In genomic region chr12:56120158-56120846, GRCh38 we compare ENCODE assay signal across 9 cellular contexts. TPM values are rescaled to one million over a fixed set of nuclear protein-coding genes. Genes with fewer than 3 reads are reported as not detected.
DNase-seq lines count a peak whose midpoint lies in the region; ATAC-seq, FAIRE-seq and TF ChIP-seq lines count a peak whose summit lies in the region.
"Had no signal": no experiment of that assay in that cellular context is flagged by ENCODE, and none has a peak within 500 bp of the region (broad histone marks: within the 10 kb centered on the region; RNA-seq: fewer than 3 reads in every experiment).

No MANE protein-coding gene starts in this region.

- H3K27ac Mint-ChIP-seq in neural crest cell (ENCODE audit: unreplicated experiment): no peak overlapping the region
- no peak overlapping the region for H3K27ac Mint-ChIP-seq in activated CD4-positive, alpha-beta memory T cell treated with anti-CD3 and anti-CD28 coated beads, Interleukin-2, amount 10 ng/mL, durations not matched to agents 7 days and 5 days

- no peak for ATAC-seq in A549
- ATAC-seq in GM19395 (IDR thresholded peaks at IDR 0.05; ENCODE audit: unreplicated experiment): no peak

- peaks cover 16% of the 10 kb centered on the region for H3K4me1 ChIP-seq in A549

- H3K4me2 ChIP-seq in A549: peak overlapping the region; percentile 95

- 92% methylated on average over 17 of the region's 17 CpGs for WGBS in A549 (ENCODE audit: missing lambda C conversion rate)

- peaks cover 27% of the 10 kb centered on the region for H3K4me1 Mint-ChIP-seq in neural crest cell
- H3K4me1 Mint-ChIP-seq in activated CD4-positive, alpha-beta memory T cell treated with anti-CD3 and anti-CD28 coated beads, Interleukin-2, amount 10 ng/mL, durations not matched to agents 7 days and 5 days: peaks cover 47% of the 10 kb centered on the region

- no peaks in the 10 kb centered on the region for H3K9me3 Mint-ChIP-seq in neural crest cell
- no peaks in the 10 kb centered on the region for H3K9me3 Mint-ChIP-seq in activated CD4-positive, alpha-beta memory T cell treated with anti-CD3 and anti-CD28 coated beads, Interleukin-2, amount 10 ng/mL, durations not matched to agents 7 days and 5 days

- TF ChIP-seq CTCF in A549 (IDR thresholded peaks at IDR 0.05) (no peak), neural crest cell (conservative IDR thresholded peaks at IDR 0.05) (no peak)

- H3K27me3 Mint-ChIP-seq in neural crest cell (ENCODE audit: low read depth): peaks cover 11% of the 10 kb centered on the region
- no peaks in the 10 kb centered on the region for H3K27me3 Mint-ChIP-seq in activated CD4-positive, alpha-beta memory T cell treated with anti-CD3 and anti-CD28 coated beads, Interleukin-2, amount 10 ng/mL, durations not matched to agents 7 days and 5 days

- H3K27ac ChIP-seq in A549: peak overlapping the region; percentile 58 to 91; a peak in 4 of 6 replicates

- POLR2A ChIA-PET in A549 (lab: Yijun Ruan, JAX): interaction anchor here (3.4 to 5.5 kb wide), 3 partner anchors 8 to 69 kb away, joined by 36 to 77 read pairs (median 40); partner anchors contain the start of genes ESYT1, PA2G4 and SMARCC2
- POLR2A ChIA-PET in activated CD4-positive, alpha-beta memory T cell treated with anti-CD3 and anti-CD28 coated beads, Interleukin-2, amount 10 ng/mL, durations not matched to agents 7 days and 5 days (lab: Charles Lee): interaction anchor here (1.1 to 6.3 kb wide), 7 partner anchors 15 to 329 kb away, joined by 3 to 226 read pairs (median 39); partner anchors contain the start of genes MYL6, PA2G4, RNF41 and SMARCC2

- no peaks in the 10 kb centered on the region for H3K9me3 ChIP-seq in A549

- TF ChIP-seq EP300 in A549 (IDR thresholded peaks at IDR 0.05): no peak

- no peak for TF ChIP-seq POLR2A in A549 (IDR thresholded peaks at IDR 0.05; ENCODE audit: low read length)

- H3K36me3 Mint-ChIP-seq in neural crest cell (ENCODE audit: low read depth): peaks cover 10% of the 10 kb centered on the region
- peaks cover 36% of the 10 kb centered on the region for H3K36me3 Mint-ChIP-seq in activated CD4-positive, alpha-beta memory T cell treated with anti-CD3 and anti-CD28 coated beads, Interleukin-2, amount 10 ng/mL, durations not matched to agents 7 days and 5 days (ENCODE audit: low read depth)

- H3K4me3 ChIP-seq in A549: no peak overlapping the region

- CTCF ChIA-PET in A549 (lab: Yijun Ruan, JAX): interaction anchor here (0.5 to 15.7 kb wide), 37 partner anchors 7 to 381 kb away, joined by 3 to 204 read pairs (median 4); partner anchors contain the start of genes ANKRD52, COQ10A, ERBB3 and ESYT1
- CTCF ChIA-PET in activated CD4-positive, alpha-beta memory T cell treated with anti-CD3 and anti-CD28 coated beads, Interleukin-2, amount 10 ng/mL, durations not matched to agents 7 days and 5 days (lab: Charles Lee): interaction anchor here (0.6 to 15.1 kb wide), 13 partner anchors 7 to 372 kb away, joined by 3 to 271 read pairs (median 18); partner anchors contain the start of genes ERBB3, ESYT1, MYL6 and PA2G4

- TF ChIP-seq RAD21 in A549 (conservative IDR thresholded peaks at IDR 0.05 in 1 of 2, IDR thresholded peaks at IDR 0.05 in 1 of 2): no peak

- peak overlapping the region; percentile 52 for H3K4me3 Mint-ChIP-seq in neural crest cell
- H3K4me3 Mint-ChIP-seq in activated CD4-positive, alpha-beta memory T cell treated with anti-CD3 and anti-CD28 coated beads, Interleukin-2, amount 10 ng/mL, durations not matched to agents 7 days and 5 days: no peak overlapping the region

- DNase-seq in A549 (ENCODE audit: low read depth in 1 of 2, low spot score in 1 of 2): no peak
- peak; percentile 70 for DNase-seq in LHCN-M2 (ENCODE audit: low read depth)
- peak; percentile 23 for DNase-seq in dermis blood vessel endothelial cell
- no peak for DNase-seq in neural crest cell (ENCODE audit: low read depth, low spot score)
- DNase-seq in SHP77 (lab: John Stamatoyannopoulos, UW): no peak
- DNase-seq in mucosa of gallbladder (ENCODE audit: low spot score): no peak
- no peak for DNase-seq in activated CD4-positive, alpha-beta memory T cell treated with anti-CD3 and anti-CD28 coated beads, Interleukin-2, amount 10 ng/mL, durations not matched to agents 7 days and 5 days

- FAIRE-seq in A549 (lab: Jason Lieb, UNC): no peak
- FAIRE-seq: H54 had no signal

TF ChIP-seq in A549, 52 proteins besides CTCF, POLR2A, EP300 and RAD21:
- TF ChIP-seq EHF (CRISPR knock-in tag; IDR thresholded peaks at IDR 0.05): no peak
- TF ChIP-seq TFCP2L1 (CRISPR knock-in tag; IDR thresholded peaks at IDR 0.05): no peak
- no peak for TF ChIP-seq ZNF302 (CRISPR knock-in tag; IDR thresholded peaks at IDR 0.05)
- TF ChIP-seq HOXB13 (CRISPR knock-in tag; IDR thresholded peaks at IDR 0.05; ENCODE audit: low read depth): no peak
- no peak for TF ChIP-seq CHD4 (IDR thresholded peaks at IDR 0.05; ENCODE audit: borderline replicate concordance)
- TF ChIP-seq ESRRA (IDR thresholded peaks at IDR 0.05; ENCODE audit: borderline replicate concordance, low read length): no peak
- no peak for TF ChIP-seq ZC3H11A (IDR thresholded peaks at IDR 0.05)

RNA-seq across cellular contexts. Expression of gene ZC3H10, which starts 2.2 kb away (rescaled TPM):
- polyA plus RNA-seq in A549 (2011; rRNA removed) (2.1 and 2.7 TPM in 2 replicates), A549 (2017; fragmentation: RNase III; extraction: RNeasy Plus Mini Kit Qiagen cat#74134 plus additional on column Dnase treatment) (2.3 to 3.2 TPM (median 2.7 TPM) in 3 replicates)
- 1.0 and 1.1 TPM in 2 replicates for polyA plus RNA-seq in A549 (2012; cell fraction: cytosol; rRNA removed)
- 1.5 and 1.9 TPM in 2 replicates for polyA plus RNA-seq in A549 (2012; cell fraction: nucleus; rRNA removed)
- polyA minus RNA-seq in A549 (2011; rRNA and poly(A)+ RNA removed): 11.1 TPM in 2 replicates
- total RNA-seq in LHCN-M2 (2014; rRNA removed) (3.6 and 3.8 TPM in 2 replicates), dermis blood vessel endothelial cell (4.7 and 5.6 TPM in 2 replicates), neural crest cell (19.1 and 19.3 TPM in 2 replicates), mucosa of gallbladder (5.4 TPM)
- polyA plus RNA-seq in LHCN-M2 (2012): 3.3 TPM
- 10 to 100 TPM in 1 of 2 experiments, 1 to 10 TPM in 1; 8.0 to 10.3 TPM for total RNA-seq in activated CD4-positive, alpha-beta memory T cell treated with anti-CD3 and anti-CD28 coated beads, Interleukin-2, amount 10 ng/mL, durations not matched to agents 7 days and 5 days

RNA-seq across cellular contexts. Expression of gene RPL41, which starts 3.9 kb away (rescaled TPM):
- polyA plus RNA-seq in A549 (2011; rRNA removed): 9,351 and 11,089 TPM in 2 replicates
- polyA plus RNA-seq in A549 (2012; cell fraction: cytosol; rRNA removed): 8,653 and 13,364 TPM in 2 replicates
- 1,885 and 3,723 TPM in 2 replicates for polyA plus RNA-seq in A549 (2012; cell fraction: nucleus; rRNA removed)
- polyA plus RNA-seq in A549 (2017; fragmentation: RNase III; extraction: RNeasy Plus Mini Kit Qiagen cat#74134 plus additional on column Dnase treatment): 8,804 to 9,815 TPM (median 8,860 TPM) in 3 replicates
- polyA minus RNA-seq in A549 (2011; rRNA and poly(A)+ RNA removed): 1,480 and 1,855 TPM in 2 replicates
- 1,853 and 1,922 TPM in 2 replicates for total RNA-seq in LHCN-M2 (2014; rRNA removed)
- polyA plus RNA-seq in LHCN-M2 (2012): 8,168 TPM
- total RNA-seq in dermis blood vessel endothelial cell: 2,567 and 3,056 TPM in 2 replicates
- 4,478 and 4,582 TPM in 2 replicates for total RNA-seq in neural crest cell
- 2,534 TPM for total RNA-seq in mucosa of gallbladder
- 1,000 to 10,000 TPM; 3,981 to 4,002 TPM for total RNA-seq in activated CD4-positive, alpha-beta memory T cell treated with anti-CD3 and anti-CD28 coated beads, Interleukin-2, amount 10 ng/mL, durations not matched to agents 7 days and 5 days

RNA-seq across cellular contexts. Expression of gene ESYT1, which starts 7.8 kb away (rescaled TPM):
- polyA plus RNA-seq in A549 (2011; rRNA removed): 72.4 and 91.6 TPM in 2 replicates
- 54.6 and 74.3 TPM in 2 replicates for polyA plus RNA-seq in A549 (2012; cell fraction: cytosol; rRNA removed)
- polyA plus RNA-seq in A549 (2012; cell fraction: nucleus; rRNA removed): 246 and 261 TPM in 2 replicates
- polyA plus RNA-seq in A549 (2017; fragmentation: RNase III; extraction: RNeasy Plus Mini Kit Qiagen cat#74134 plus additional on column Dnase treatment): 51.4 to 54.2 TPM (median 51.6 TPM) in 3 replicates
- polyA minus RNA-seq in A549 (2011; rRNA and poly(A)+ RNA removed): 190 and 196 TPM in 2 replicates
- total RNA-seq in LHCN-M2 (2014; rRNA removed): 169 and 173 TPM in 2 replicates
- polyA plus RNA-seq in LHCN-M2 (2012): 94.6 TPM
- total RNA-seq in dermis blood vessel endothelial cell: 400 and 456 TPM in 2 replicates
- 118 and 121 TPM in 2 replicates for total RNA-seq in neural crest cell
- 111 TPM for total RNA-seq in mucosa of gallbladder
- 100 to 1,000 TPM; 266 to 279 TPM for total RNA-seq in activated CD4-positive, alpha-beta memory T cell treated with anti-CD3 and anti-CD28 coated beads, Interleukin-2, amount 10 ng/mL, durations not matched to agents 7 days and 5 days

RNA-seq across cellular contexts. Expression of gene PA2G4, which starts 15.9 kb away (rescaled TPM):
- polyA plus RNA-seq in A549 (2011; rRNA removed) (452 and 717 TPM in 2 replicates), A549 (2017; fragmentation: RNase III; extraction: RNeasy Plus Mini Kit Qiagen cat#74134 plus additional on column Dnase treatment) (405 to 477 TPM (median 415 TPM) in 3 replicates)
- 327 and 400 TPM in 2 replicates for polyA plus RNA-seq in A549 (2012; cell fraction: cytosol; rRNA removed)
- 218 and 244 TPM in 2 replicates for polyA plus RNA-seq in A549 (2012; cell fraction: nucleus; rRNA removed)
- 145 TPM in 2 replicates for polyA minus RNA-seq in A549 (2011; rRNA and poly(A)+ RNA removed)
- total RNA-seq in LHCN-M2 (2014; rRNA removed) (247 and 307 TPM in 2 replicates), dermis blood vessel endothelial cell (106 and 276 TPM in 2 replicates), neural crest cell (201 and 213 TPM in 2 replicates), mucosa of gallbladder (64.9 TPM)
- 139 TPM for polyA plus RNA-seq in LHCN-M2 (2012)
- total RNA-seq in activated CD4-positive, alpha-beta memory T cell treated with anti-CD3 and anti-CD28 coated beads, Interleukin-2, amount 10 ng/mL, durations not matched to agents 7 days and 5 days: 100 to 1,000 TPM; 242 to 243 TPM

RNA-seq across cellular contexts. Expression of gene MYL6B, which starts 32.1 kb away (rescaled TPM):
- 48.2 and 67.0 TPM in 2 replicates for polyA plus RNA-seq in A549 (2011; rRNA removed)
- 63.4 and 78.3 TPM in 2 replicates for polyA plus RNA-seq in A549 (2012; cell fraction: cytosol; rRNA removed)
- polyA plus RNA-seq in A549 (2012; cell fraction: nucleus; rRNA removed): 30.2 and 41.3 TPM in 2 replicates
- 68.6 to 92.7 TPM (median 83.9 TPM) in 3 replicates for polyA plus RNA-seq in A549 (2017; fragmentation: RNase III; extraction: RNeasy Plus Mini Kit Qiagen cat#74134 plus additional on column Dnase treatment)
- polyA minus RNA-seq in A549 (2011; rRNA and poly(A)+ RNA removed): 21.6 and 24.3 TPM in 2 replicates
- total RNA-seq in LHCN-M2 (2014; rRNA removed): 130 and 136 TPM in 2 replicates
- polyA plus RNA-seq in LHCN-M2 (2012): 216 TPM
- 80.8 and 96.8 TPM in 2 replicates for total RNA-seq in dermis blood vessel endothelial cell
- total RNA-seq in neural crest cell: 178 and 189 TPM in 2 replicates
- 53.7 TPM for total RNA-seq in mucosa of gallbladder
- total RNA-seq in activated CD4-positive, alpha-beta memory T cell treated with anti-CD3 and anti-CD28 coated beads, Interleukin-2, amount 10 ng/mL, durations not matched to agents 7 days and 5 days: 10 to 100 TPM; 60.4 to 63.2 TPM

Comparison
In these comparisons a context has a peak if more than half of its experiments do, and no peak if none do; other contexts are left out.
1. DNase-seq: peak in LHCN-M2 (single experiment) and dermis blood vessel endothelial cell (single experiment); none in A549 (0 of 2), neural crest cell (single experiment), SHP77 (0 of 2), mucosa of gallbladder (single experiment) and activated CD4-positive, alpha-beta memory T cell treated with anti-CD3 and anti-CD28 coated beads, Interleukin-2, amount 10 ng/mL, durations not matched to agents 7 days and 5 days (single experiment).